9 cellular contexts compared by ENCODE assay signal in genomic region chr1:9317591-9318331, GRCh38. TPM values are rescaled to one million over a fixed set of nuclear protein-coding genes. Genes with fewer than 3 reads are reported as not detected.
DNase-seq lines count a peak whose midpoint lies in the region; ATAC-seq and TF ChIP-seq lines count a peak whose summit lies in the region.
"Had no signal": no experiment of that assay in that cellular context is flagged by ENCODE, and none has a peak within 500 bp of the region (broad histone marks: within the 10 kb centered on the region; RNA-seq: fewer than 3 reads in every experiment).

No MANE protein-coding gene starts in this region.

- H2AFZ ChIP-seq in neuronal stem cell (ENCODE audit: low read length): no peak overlapping the region

- no peak overlapping the region for H3K9ac ChIP-seq in neuronal stem cell (ENCODE audit: low read depth, low read length, poor library complexity)

- H3K27ac ChIP-seq in neuronal stem cell (replicated peaks; ENCODE audit: low read length): no peak overlapping the region
- H3K27ac ChIP-seq: neutrophil had no signal

- peak overlapping the region; percentile 54 for H3K18ac ChIP-seq in neuronal stem cell (ENCODE audit: low read length)

- H3K27me3 ChIP-seq in neuronal stem cell (ENCODE audit: control insufficient read depth in 3 of 3, insufficient read depth in 3 of 3, low read depth in 1 of 3, low read length in 3 of 3): peaks cover 0 to 70% (median 0%) of the 10 kb centered on the region in 3 experiments

- no peak overlapping the region for H3K14ac ChIP-seq in neuronal stem cell (ENCODE audit: low read length)

- H4K8ac ChIP-seq in neuronal stem cell (ENCODE audit: low read depth, low read length): no peak overlapping the region

- no peak overlapping the region for H3K4me2 ChIP-seq in neuronal stem cell (ENCODE audit: insufficient read depth, low read length, poor library complexity, severe bottlenecking)

- no peaks in the 10 kb centered on the region for H3K36me3 ChIP-seq in neuronal stem cell (replicated peaks in 1 of 2; ENCODE audit: control insufficient read depth in 2 of 2, insufficient read depth in 2 of 2, low read length in 2 of 2)
- H3K36me3 ChIP-seq: neutrophil had no signal

- H3K9me3 ChIP-seq in neuronal stem cell (replicated peaks in 1 of 2; ENCODE audit: control insufficient read depth in 2 of 2, insufficient read depth in 1 of 2, low read depth in 1 of 2, low read length in 2 of 2): no peaks in the 10 kb centered on the region
- H3K9me3 ChIP-seq: neutrophil had no signal

- H2BK15ac ChIP-seq in neuronal stem cell (ENCODE audit: low read length): no peak overlapping the region

- no peak overlapping the region for H3K4me3 ChIP-seq in neuronal stem cell (ENCODE audit: low read length in 2 of 2)

- TF ChIP-seq CTCF in GM10266 (IDR thresholded peaks at IDR 0.05; ENCODE audit: control insufficient read depth, insufficient read depth, low read depth, missing control alignments): no peak

- H3K23ac ChIP-seq in neuronal stem cell (ENCODE audit: low read depth, low read length, poor library complexity): no peak overlapping the region

- ATAC-seq in GM21576 (IDR thresholded peaks at IDR 0.05; ENCODE audit: unreplicated experiment): no peak
- ATAC-seq in HG03342 (IDR thresholded peaks at IDR 0.05; ENCODE audit: unreplicated experiment): no peak

- DNase-seq in EH (ENCODE audit: low read depth): peak; percentile 63
- DNase-seq in NCI-H2171 treated with DMSO at 0.1 percent for 48 hours (lab: John Stamatoyannopoulos, UW): peak; percentile 67
- DNase-seq in dermis blood vessel endothelial cell: peak; percentile 96
- no peak for DNase-seq in neuronal stem cell (ENCODE audit: low spot score)
- no peak for DNase-seq in NCI-H748 treated with DMSO at 0.1 percent for 48 hours (lab: John Stamatoyannopoulos, UW)
- DNase-seq in GM10266 (ENCODE audit: extremely low spot score): no peak

- no peaks in the 10 kb centered on the region for H3K79me1 ChIP-seq in neuronal stem cell (ENCODE audit: low read depth, low read length)

- H2AK5ac ChIP-seq in neuronal stem cell (ENCODE audit: low read depth, low read length): no peak overlapping the region

- no peak overlapping the region for H2BK120ac ChIP-seq in neuronal stem cell (ENCODE audit: low read depth, low read length)

- H2BK12ac ChIP-seq in neuronal stem cell (ENCODE audit: low read length): no peak overlapping the region

- H4K91ac ChIP-seq in neuronal stem cell (ENCODE audit: low read depth, low read length, poor library complexity): no peak overlapping the region

- H3K4me1 ChIP-seq in neuronal stem cell (ENCODE audit: control insufficient read depth in 2 of 2, insufficient read depth in 1 of 2, low read depth in 1 of 2, low read length in 2 of 2): peaks cover 3 to 23% of the 10 kb centered on the region in 2 donors

- H2BK5ac ChIP-seq in neuronal stem cell (ENCODE audit: low read length): no peak overlapping the region

- WGBS in neuronal stem cell (ENCODE audit: extremely low coverage in 2 of 2, insufficient read length in 2 of 2, insufficient replicate concordance in 1 of 2), 2 donors: no CpG with 5 or more reads among the region's 26 CpGs

- no peak overlapping the region for H3K4ac ChIP-seq in neuronal stem cell (ENCODE audit: low read length)

RNA-seq across cellular contexts. Expression of gene SPSB1, which starts 25.1 kb away (rescaled TPM):
- 19.6 and 35.8 TPM in 2 replicates for total RNA-seq in dermis blood vessel endothelial cell
- 5.2 TPM for polyA plus RNA-seq in neuronal stem cell (2013, experiment 1 of 2)
- polyA plus RNA-seq in neuronal stem cell (2013, experiment 2 of 2): 5.1 TPM

Comparison
In these comparisons a context has a peak if more than half of its experiments do, and no peak if none do; other contexts are left out.
1. DNase-seq: peak in EH (single experiment), NCI-H2171 treated with DMSO at 0.1 percent for 48 hours (single experiment) and dermis blood vessel endothelial cell (single experiment); none in neuronal stem cell (single experiment), NCI-H748 treated with DMSO at 0.1 percent for 48 hours (single experiment) and GM10266 (single experiment).